In genomic region chr5:132751971-132752580, GRCh38 we compare ENCODE assay signal across 1 cellular context.
TF ChIP-seq lines count a peak whose summit lies in the region.

No MANE protein-coding gene starts in this region.

TF ChIP-seq in SK-N-SH, 30 proteins besides CTCF, POLR2A, EP300 and RAD21:
- TF ChIP-seq USF1 (IDR thresholded peaks at IDR 0.05; ENCODE audit: borderline replicate concordance, low read depth) (no peak), ZBTB33 (IDR thresholded peaks at IDR 0.05; ENCODE audit: borderline replicate concordance, low read depth) (no peak), GABPA (IDR thresholded peaks at IDR 0.05; ENCODE audit: low read depth) (no peak), FOXM1 (IDR thresholded peaks at IDR 0.05; ENCODE audit: low read depth) (no peak), REST (IDR thresholded peaks at IDR 0.05; ENCODE audit: low read depth, low read length) (no peak), RFX5 (IDR thresholded peaks at IDR 0.05; ENCODE audit: low read length) (no peak), NFIC (IDR thresholded peaks at IDR 0.05; ENCODE audit: borderline replicate concordance) (no peak), NRF1 (IDR thresholded peaks at IDR 0.05; ENCODE audit: low read depth, low read length) (no peak), RXRA (IDR thresholded peaks at IDR 0.05; ENCODE audit: borderline replicate concordance, low read depth) (no peak), MXI1 (IDR thresholded peaks at IDR 0.05; ENCODE audit: low read depth, low read length) (no peak), USF2 (IDR thresholded peaks at IDR 0.05; ENCODE audit: borderline replicate concordance, low read depth, low read length) (no peak), YY1 (IDR thresholded peaks at IDR 0.05; ENCODE audit: low read depth) (no peak), MEF2A (IDR thresholded peaks at IDR 0.05; ENCODE audit: borderline replicate concordance, low read depth) (no peak), FOSL2 (IDR thresholded peaks at IDR 0.05; ENCODE audit: borderline replicate concordance, low read depth) (no peak), SIN3A (IDR thresholded peaks at IDR 0.05; ENCODE audit: borderline replicate concordance, low read depth, low read length) (no peak)
